In genomic region chr1:59078866-59079265, GRCh38 we compare ENCODE assay signal across 15 cellular contexts.
DNase-seq lines count a peak whose midpoint lies in the region; ATAC-seq, FAIRE-seq and TF ChIP-seq lines count a peak whose summit lies in the region.
"Had no signal": no experiment of that assay in that cellular context is flagged by ENCODE, and none has a peak within 500 bp of the region (broad histone marks: within the 10 kb centered on the region; RNA-seq: fewer than 3 reads in every experiment).

No MANE protein-coding gene starts in this region.

- TF ChIP-seq EP300 in HepG2 (IDR thresholded peaks at IDR 0.05; ENCODE audit: low read depth in 2 of 2, low read length in 2 of 2) (no peak), HepG2 (CRISPR knock-in tag; IDR thresholded peaks at IDR 0.05; ENCODE audit: borderline replicate concordance) (no peak)

- no peaks in the 10 kb centered on the region for H3K9me3 ChIP-seq in HepG2 (ENCODE audit: low read length)
- H3K9me3 ChIP-seq in right lobe of liver = no peaks in the 10 kb centered on the region
- H3K9me3 ChIP-seq in iPS DF 6.9 (ENCODE audit: control insufficient read depth, insufficient read depth, low read length) = no peaks in the 10 kb centered on the region
- H3K9me3 ChIP-seq in neural progenitor cell (ENCODE audit: low read depth) = no peaks in the 10 kb centered on the region

- 3% methylated on average over 3 of the region's 3 CpGs for WGBS in HepG2 (ENCODE audit: low lambda C conversion rate)
- 55% methylated on average over 3 of the region's 3 CpGs for WGBS in right lobe of liver (ENCODE audit: insufficient coverage, low coverage, low lambda C conversion rate, missing lambda C conversion rate)
- no CpG with 5 or more reads among the region's 3 CpGs for WGBS in iPS DF 6.9 (ENCODE audit: insufficient coverage, insufficient read length)

- no peak for TF ChIP-seq RAD21 in HepG2 (CRISPR knock-in tag; IDR thresholded peaks at IDR 0.05)

- H3K4me1 ChIP-seq in HepG2 (ENCODE audit: insufficient read depth, low read length) (peaks cover 45% of the 10 kb centered on the region), right lobe of liver (no peaks in the 10 kb centered on the region), iPS DF 6.9 (ENCODE audit: control insufficient read depth, insufficient read depth, low read length) (peaks cover 7% of the 10 kb centered on the region; the same call in 1 of the 2 replicates), neural progenitor cell (peaks cover 39% of the 10 kb centered on the region)

- no peak overlapping the region for H3K4me2 ChIP-seq in HepG2 (ENCODE audit: low read depth, low read length)
- H3K4me2 ChIP-seq in neural progenitor cell = peak overlapping the region; percentile 42

- H3K27ac ChIP-seq in HepG2 (ENCODE audit: extremely low read length, insufficient read depth, low read length) = no peak overlapping the region
- no peak overlapping the region for H3K27ac ChIP-seq in right lobe of liver
- H3K27ac ChIP-seq in iPS DF 6.9 (ENCODE audit: low read length) = peak overlapping the region; percentile 74
- H3K27ac ChIP-seq in neural progenitor cell = no peak overlapping the region
- H3K27ac ChIP-seq: HL-60 had no signal

- H3F3A ChIP-seq in neural progenitor cell (ENCODE audit: low read depth) = peaks cover 28% of the 10 kb centered on the region

- H2AFZ ChIP-seq in HepG2 (ENCODE audit: low read length) (no peak overlapping the region), neural progenitor cell (replicated peaks) (no peak overlapping the region)

- BruUV-seq in HepG2 (replicated peaks; lab: Mats Ljungman, UMichigan) = no TSS peak

- intact Hi-C loops in HepG2 (cut with micrococcal nuclease; ENCODE audit: unreplicated experiment) = loop anchor here (10.0 kb wide), 1 partner anchor 216 kb away; the partner anchor contains the start of gene FGGY
- intact Hi-C loops in right lobe of liver (cut with DNase I) = no loop called here

- POLR2A ChIA-PET in HepG2 (lab: Yijun Ruan, JAX) (no interaction called here), WTC11 (lab: Charles Lee) (interaction anchor here (1.3 kb wide), 1 partner anchor 295 kb away, joined by 5 read pairs; the partner anchor contains the start of gene JUN)

- H3K27me3 ChIP-seq in HepG2 (ENCODE audit: control insufficient read depth in 1 of 2, insufficient read depth in 2 of 2, low read length in 2 of 2) (peaks cover 0 to 5% of the 10 kb centered on the region in 2 experiments; a peak in 1 of 5 replicates), right lobe of liver (no peaks in the 10 kb centered on the region), iPS DF 6.9 (ENCODE audit: control insufficient read depth, insufficient read depth, low read length) (no peaks in the 10 kb centered on the region), neural progenitor cell (no peaks in the 10 kb centered on the region)
- H3K27me3 ChIP-seq: BLaER1 treated with 17β-estradiol and CSF1 and Interleukin-3, amounts not matched to agents 10 nM and 100 nM had no signal

- H3K9ac ChIP-seq in HepG2 (ENCODE audit: insufficient read depth, low read depth, low read length) (no peak overlapping the region), neural progenitor cell (no peak overlapping the region)

- ATAC-seq in HepG2 (peak; percentile 51; the same call in 1 of the 3 replicates), right lobe of liver (no peak), WTC11 (no peak)

- CTCF ChIA-PET in HepG2 (lab: Yijun Ruan, JAX; ENCODE audit: low intra/inter-chr PET ratio, low total read pairs) = no interaction called here
- CTCF ChIA-PET in WTC11 (lab: Charles Lee) = no interaction called here

- H4K20me1 ChIP-seq in HepG2 (ENCODE audit: insufficient read depth, low read length) (no peaks in the 10 kb centered on the region), neural progenitor cell (ENCODE audit: low read depth) (no peaks in the 10 kb centered on the region)
- H4K20me1 ChIP-seq: BLaER1 treated with 17β-estradiol and CSF1 and Interleukin-3, amounts not matched to agents 10 nM and 100 nM had no signal

- in situ Hi-C loops in HepG2 (cut with HindIII; ENCODE audit: extremely low pct_ligation_motif_present, low pct_unique_long_range_greater_than_20kb) = no loop called here

- TF ChIP-seq CTCF in HepG2 (CRISPR knock-in tag; IDR thresholded peaks at IDR 0.05) (no peak), right lobe of liver (IDR thresholded peaks at IDR 0.05) (no peak), WTC11 (IDR thresholded peaks at IDR 0.05) (no peak), neural progenitor cell (IDR thresholded peaks at IDR 0.05) (no peak)

- H3K79me2 ChIP-seq in HepG2 (ENCODE audit: insufficient read depth, low read length) (no peaks in the 10 kb centered on the region), neural progenitor cell (ENCODE audit: low read depth) (no peaks in the 10 kb centered on the region)

- H3K27ac Mint-ChIP-seq in WTC11 (peak overlapping the region; percentile 98), neural progenitor cell (no peak overlapping the region)

- H3K4me3 Mint-ChIP-seq in WTC11 = peak overlapping the region; percentile 60
- H3K4me3 Mint-ChIP-seq in neural progenitor cell = no peak overlapping the region
- H3K4me3 Mint-ChIP-seq: CD4-positive, CD25-positive, alpha-beta regulatory T cell had no signal

- FAIRE-seq in HepG2 (lab: Jason Lieb, UNC) = no peak
- FAIRE-seq: GM12891, GM19239 had no signal

- H3K4me1 Mint-ChIP-seq in WTC11 (peaks cover 89% of the 10 kb centered on the region), neural progenitor cell (peaks cover 30% of the 10 kb centered on the region)

- H3K36me3 Mint-ChIP-seq in WTC11 (no peaks in the 10 kb centered on the region), neural progenitor cell (no peaks in the 10 kb centered on the region)
- H3K36me3 Mint-ChIP-seq: CD4-positive, CD25-positive, alpha-beta regulatory T cell had no signal

- no peaks in the 10 kb centered on the region for H3K36me3 ChIP-seq in HepG2 (replicated peaks in 1 of 2; ENCODE audit: control insufficient read depth in 1 of 2, insufficient read depth in 2 of 2, low read length in 2 of 2)
- H3K36me3 ChIP-seq in right lobe of liver = no peaks in the 10 kb centered on the region
- H3K36me3 ChIP-seq in iPS DF 6.9 (ENCODE audit: control insufficient read depth, insufficient read depth, low read length) = no peaks in the 10 kb centered on the region
- H3K36me3 ChIP-seq in neural progenitor cell = no peaks in the 10 kb centered on the region
- H3K36me3 ChIP-seq: BLaER1 treated with 17β-estradiol and CSF1 and Interleukin-3, amounts not matched to agents 10 nM and 100 nM had no signal

- H3K4me3 ChIP-seq in HepG2 (replicated peaks in 1 of 3; ENCODE audit: insufficient read depth in 1 of 3, low read depth in 2 of 3, low read length in 3 of 3) (no peak overlapping the region), right lobe of liver (no peak overlapping the region), iPS DF 6.9 (ENCODE audit: low read length) (no peak overlapping the region), neural progenitor cell (no peak overlapping the region)
- H3K4me3 ChIP-seq: BLaER1 treated with 17β-estradiol and CSF1 and Interleukin-3, amounts not matched to agents 10 nM and 100 nM had no signal

- H3K27me3 Mint-ChIP-seq in WTC11 (ENCODE audit: low read depth) (no peaks in the 10 kb centered on the region), neural progenitor cell (ENCODE audit: insufficient read depth, low read depth) (peaks cover 5% of the 10 kb centered on the region)

- TF ChIP-seq POLR2A in HepG2 (IDR thresholded peaks at IDR 0.05; ENCODE audit: insufficient read depth in 1 of 2, low read depth in 2 of 2, low read length in 2 of 2) (no peak), right lobe of liver (IDR thresholded peaks at IDR 0.05) (no peak)

- H3K9me3 Mint-ChIP-seq in WTC11 (no peaks in the 10 kb centered on the region), neural progenitor cell (no peaks in the 10 kb centered on the region)
- H3K9me3 Mint-ChIP-seq: CD4-positive, CD25-positive, alpha-beta regulatory T cell had no signal

- DNase-seq in HepG2 (ENCODE audit: low spot score) (no peak), right lobe of liver (no peak), WTC11 (ENCODE audit: low spot score) (no peak), iPS DF 6.9 (ENCODE audit: low read depth, low spot score) (no peak), neural progenitor cell (ENCODE audit: low spot score) (no peak), GM03348 (ENCODE audit: low spot score) (no peak), AG08395 (ENCODE audit: low spot score) (no peak)
- no peak for DNase-seq in stimulated activated CD4-positive, alpha-beta T cell treated with anti-CD3 and anti-CD28 coated beads, Interleukin-2, amount 100 ng/mL, for 48 hours
- DNase-seq: 8988T; CD4-positive, CD25-positive, alpha-beta regulatory T cell; DMS53 had no signal

TF ChIP-seq in HepG2, 621 proteins besides CTCF, POLR2A, EP300 and RAD21 (continues in another document):
- TF ChIP-seq PCBP1 (IDR thresholded peaks at IDR 0.05; ENCODE audit: borderline replicate concordance, low read depth, low read length) (no peak), RBFOX2 (IDR thresholded peaks at IDR 0.05; ENCODE audit: low read depth, low read length) (no peak), ZNF652 (CRISPR knock-in tag; IDR thresholded peaks at IDR 0.05; ENCODE audit: borderline replicate concordance, low read depth) (peak; percentile 80)

TF ChIP-seq in WTC11, 78 proteins besides CTCF, POLR2A, EP300 and RAD21:
- TF ChIP-seq TEAD1 (CRISPR knock-in tag; IDR thresholded peaks at IDR 0.05) (no peak), STAT6 (CRISPR knock-in tag; conservative IDR thresholded peaks at IDR 0.05; ENCODE audit: low read depth) (no peak)
